Comparison of ENCODE assay signal across 15 cellular contexts in the genomic region with DNA sequence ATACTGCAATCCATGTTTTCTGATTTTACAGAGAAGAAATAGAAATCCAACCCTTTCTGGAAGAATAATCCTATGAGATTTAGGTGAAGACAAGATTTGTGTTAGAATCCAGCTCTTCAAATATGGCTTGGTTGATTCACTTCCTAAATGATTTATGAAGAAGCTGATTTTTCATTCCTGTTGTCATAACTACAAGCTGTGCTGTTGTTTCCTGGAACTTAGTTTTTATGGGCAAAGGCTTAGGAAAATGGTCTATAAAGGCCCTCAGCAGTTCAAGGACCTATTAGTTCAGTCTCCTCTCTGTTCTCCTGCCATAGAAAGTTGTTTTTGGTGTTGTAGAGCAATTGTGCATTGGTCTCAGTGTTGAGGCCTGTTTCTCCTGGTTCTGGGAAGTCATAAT.
A peak's percentile ranks its signal among the peaks of the same experiment; 100 is the strongest.
DNase-seq lines count a peak whose midpoint lies in the region; ATAC-seq, FAIRE-seq and TF ChIP-seq lines count a peak whose summit lies in the region.
"Had no signal": no experiment of that assay in that cellular context is flagged by ENCODE, and none has a peak within 500 bp of the region (broad histone marks: within the 10 kb centered on the region; RNA-seq: fewer than 3 reads in every experiment).

No MANE protein-coding gene starts in this region.

- no peaks in the 10 kb centered on the region for H3K36me3 ChIP-seq in IMR-90 (ENCODE audit: control insufficient read depth, insufficient read depth, low read length)
- no peaks in the 10 kb centered on the region for H3K36me3 ChIP-seq in subcutaneous abdominal adipose tissue (ENCODE audit: control insufficient read depth in 5 of 5, insufficient read depth in 5 of 5, low read length in 5 of 5)
- H3K36me3 ChIP-seq: cardiac muscle cell had no signal

- H3K27ac ChIP-seq in IMR-90 (ENCODE audit: insufficient read depth, low read length) (no peak overlapping the region), subcutaneous abdominal adipose tissue (ENCODE audit: low read depth, low read length) (peak overlapping the region; percentile 66)
- H3K27ac ChIP-seq: cardiac muscle cell had no signal

- no peak for TF ChIP-seq RAD21 in IMR-90 (IDR thresholded peaks at IDR 0.05; ENCODE audit: low read length)

- TF ChIP-seq POLR2A in IMR-90 (IDR thresholded peaks at IDR 0.05; ENCODE audit: low read depth, low read length): no peak

- H2BK15ac ChIP-seq in IMR-90 (ENCODE audit: low read depth, low read length): no peak overlapping the region

- no peak for DNase-seq in IMR-90
- peak; percentile 49 to 70 for DNase-seq in cardiac fibroblast (ENCODE audit: low read depth in 2 of 2)
- DNase-seq in iris pigment epithelial cell (ENCODE audit: low read depth): peak; percentile 41
- DNase-seq in superior temporal gyrus (ENCODE audit: extremely low spot score): no peak
- DNase-seq in RCC 7860 (ENCODE audit: low spot score): no peak
- DNase-seq in NCI-H1417 (lab: John Stamatoyannopoulos, UW): no peak
- DNase-seq: activated CD4-positive, alpha-beta memory T cell treated with anti-CD3 and anti-CD28 coated beads for 36 hours; activated effector memory CD4-positive, alpha-beta T cell treated with anti-CD3 and anti-CD28 coated beads, Interleukin-2, amount 50 U/mL, for 16 hours; CD4-positive, alpha-beta T cell; NCI-H187 treated with DMSO at 0.1 percent for 48 hours; nephron progenitor cell had no signal

- no peak for FAIRE-seq in RCC 7860 (lab: Jason Lieb, UNC)

- H3K4me1 ChIP-seq in IMR-90 (ENCODE audit: control insufficient read depth, insufficient read depth, low read length): peaks cover 4% of the 10 kb centered on the region; the same call in 1 of the 2 replicates
- peaks cover 19 to 60% (median 44%) of the 10 kb centered on the region in 5 donors for H3K4me1 ChIP-seq in subcutaneous abdominal adipose tissue (ENCODE audit: control insufficient read depth in 5 of 5, insufficient read depth in 5 of 5, low read length in 5 of 5)

- H4K5ac ChIP-seq in IMR-90 (ENCODE audit: low read depth, low read length): no peak overlapping the region

- H3K56ac ChIP-seq in IMR-90 (ENCODE audit: extremely low read depth, insufficient read depth, low read length): no peak overlapping the region

- no peak overlapping the region for H3K23ac ChIP-seq in IMR-90 (ENCODE audit: low read depth, low read length)

- CTCF ChIA-PET in IMR-90 (lab: Yijun Ruan, JAX): interaction anchor here (0.6 to 2.2 kb wide), 4 partner anchors 19 to 461 kb away, joined by 3 to 9 read pairs (median 4); no protein-coding TSS in a partner anchor

- H4K8ac ChIP-seq in IMR-90 (ENCODE audit: low read depth in 2 of 2, low read length in 2 of 2): peak overlapping the region in 1 of 2 experiments; percentile 4; a peak in 1 of 4 replicates

- in situ Hi-C loops in IMR-90 (cut with MboI; ENCODE audit: low sequenced_read_pairs): loop anchor here (5.0 to 25.0 kb wide), 3 partner anchors 197 to 712 kb away; no protein-coding TSS in a partner anchor

- no peaks in the 10 kb centered on the region for H4K20me1 ChIP-seq in IMR-90 (ENCODE audit: insufficient read depth, low read length)

- H2BK120ac ChIP-seq in IMR-90 (ENCODE audit: low read depth, low read length): 0 out of 2 replicates have a peak overlapping the region, but pooled peaks have one; percentile 19

- POLR2A ChIA-PET in IMR-90 (lab: Charles Lee; ENCODE audit: unreplicated experiment): no interaction called here

- H2BK5ac ChIP-seq in IMR-90 (ENCODE audit: low read depth, low read length, poor library complexity, severe bottlenecking): no peak overlapping the region

- ATAC-seq in IMR-90 (ENCODE audit: low read depth): no peak
- ATAC-seq in GM21619 (IDR thresholded peaks at IDR 0.05; ENCODE audit: unreplicated experiment): no peak
- ATAC-seq: esophagus mucosa had no signal

- H3K4me3 ChIP-seq in IMR-90 (ENCODE audit: insufficient read depth, low read depth, low read length) (no peak overlapping the region), cardiac fibroblast (replicated peaks in 1 of 2; ENCODE audit: low read depth in 2 of 2, low read length in 2 of 2) (no peak overlapping the region), subcutaneous abdominal adipose tissue (ENCODE audit: low read depth in 1 of 5, low read length in 5 of 5) (no peak overlapping the region)
- H3K4me3 ChIP-seq: cardiac muscle cell had no signal

- H3K27me3 ChIP-seq in IMR-90 (ENCODE audit: control insufficient read depth, insufficient read depth, low read length) (no peaks in the 10 kb centered on the region), subcutaneous abdominal adipose tissue (ENCODE audit: control insufficient read depth in 5 of 5, insufficient read depth in 4 of 5, low read length in 5 of 5) (no peaks in the 10 kb centered on the region)
- H3K27me3 ChIP-seq: cardiac muscle cell had no signal

- H3K4ac ChIP-seq in IMR-90 (ENCODE audit: low read depth, low read length): no peak overlapping the region; the same call in 1 of the 2 replicates

- H3K9me1 ChIP-seq in IMR-90 (ENCODE audit: insufficient read depth, low read length): 0 out of 2 replicates have a peak, but pooled peaks cover 3% of the 10 kb centered on the region

- intact Hi-C loops in IMR-90 (cut with micrococcal nuclease): loop anchor here (10.0 kb wide), 1 partner anchor 279 kb away; no protein-coding TSS in a partner anchor

- H2AFZ ChIP-seq in IMR-90 (replicated peaks; ENCODE audit: low read length, poor library complexity): no peak overlapping the region

- H3K79me1 ChIP-seq in IMR-90 (ENCODE audit: low read depth in 1 of 2, low read length in 2 of 2): no peaks in the 10 kb centered on the region

- dilution Hi-C loops in IMR-90 (cut with HindIII; ENCODE audit: low sequenced_read_pairs, unreplicated experiment): no loop called here

- TF ChIP-seq CTCF in IMR-90 (conservative IDR thresholded peaks at IDR 0.05; ENCODE audit: low read depth, low read length): no peak
- TF ChIP-seq CTCF in cardiac fibroblast (IDR thresholded peaks at IDR 0.05; ENCODE audit: low read depth, low read length): no peak

- H3K9me3 ChIP-seq in IMR-90 (ENCODE audit: control insufficient read depth, insufficient read depth, low read length) (no peaks in the 10 kb centered on the region), subcutaneous abdominal adipose tissue (ENCODE audit: control insufficient read depth in 5 of 5, low read length in 5 of 5) (no peaks in the 10 kb centered on the region)

- H4K91ac ChIP-seq in IMR-90 (ENCODE audit: insufficient read depth, low read depth, low read length): no peak overlapping the region

- BruUV-seq in IMR-90 (replicated peaks; lab: Mats Ljungman, UMichigan): no TSS peak

- H3K9ac ChIP-seq in IMR-90 (ENCODE audit: low read depth, low read length): no peak overlapping the region
- H3K9ac ChIP-seq in subcutaneous abdominal adipose tissue (ENCODE audit: low read length in 5 of 5): peak overlapping the region in 3 of 5 donors; percentile 20 to 66 (median 31)

- H2AK5ac ChIP-seq in IMR-90 (ENCODE audit: low read depth, low read length): no peak overlapping the region

- no peak overlapping the region for H2AK9ac ChIP-seq in IMR-90 (replicated peaks; ENCODE audit: low read depth, low read length, poor library complexity)

- no peak overlapping the region for H3K18ac ChIP-seq in IMR-90 (ENCODE audit: low read depth, low read length)

- no peak overlapping the region for H3K14ac ChIP-seq in IMR-90 (replicated peaks; ENCODE audit: low read depth, low read length)

- 0 out of 2 replicates have a peak overlapping the region, but pooled peaks have one; percentile 5 for H2BK20ac ChIP-seq in IMR-90 (ENCODE audit: low read depth, low read length)

- H3K4me2 ChIP-seq in IMR-90 (ENCODE audit: low read depth, low read length): no peak overlapping the region

TF ChIP-seq in IMR-90, 13 proteins besides CTCF, POLR2A, EP300 and RAD21:
- no peak for TF ChIP-seq FOS (IDR thresholded peaks at IDR 0.05; ENCODE audit: low read depth, low read length)
- TF ChIP-seq MXI1 (IDR thresholded peaks at IDR 0.05; ENCODE audit: borderline replicate concordance, low read depth, low read length): no peak
- no peak for TF ChIP-seq RFX5 (IDR thresholded peaks at IDR 0.05; ENCODE audit: low read depth, low read length)
- TF ChIP-seq CEBPB (IDR thresholded peaks at IDR 0.05; ENCODE audit: low read depth, low read length): no peak
- no peak for TF ChIP-seq RCOR1 (IDR thresholded peaks at IDR 0.05; ENCODE audit: insufficient replicate concordance, low read length)
- TF ChIP-seq, protein P1, sequence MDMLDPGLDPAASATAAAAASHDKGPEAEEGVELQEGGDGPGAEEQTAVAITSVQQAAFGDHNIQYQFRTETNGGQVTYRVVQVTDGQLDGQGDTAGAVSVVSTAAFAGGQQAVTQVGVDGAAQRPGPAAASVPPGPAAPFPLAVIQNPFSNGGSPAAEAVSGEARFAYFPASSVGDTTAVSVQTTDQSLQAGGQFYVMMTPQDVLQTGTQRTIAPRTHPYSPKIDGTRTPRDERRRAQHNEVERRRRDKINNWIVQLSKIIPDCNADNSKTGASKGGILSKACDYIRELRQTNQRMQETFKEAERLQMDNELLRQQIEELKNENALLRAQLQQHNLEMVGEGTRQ (IDR thresholded peaks at IDR 0.05; ENCODE audit: low read depth, low read length): no peak
- no peak for TF ChIP-seq CHD1 (IDR thresholded peaks at IDR 0.05; ENCODE audit: low read depth, low read length)

Comparison
In these comparisons a context has a peak if more than half of its experiments do, and no peak if none do; other contexts are left out.
1. DNase-seq: peak in cardiac fibroblast (2 of 2) and iris pigment epithelial cell (single experiment); none in IMR-90 (single experiment), superior temporal gyrus (single experiment), RCC 7860 (single experiment) and NCI-H1417 (0 of 3).